ENCODE assay signal across 8 cellular contexts in genomic region chr15:45522179-45522930, GRCh38. TPM values are rescaled to one million over a fixed set of nuclear protein-coding genes. Genes with fewer than 3 reads are reported as not detected.
DNase-seq lines count a peak whose midpoint lies in the region; ATAC-seq lines count a peak whose summit lies in the region.

Gene SLC30A4, minus strand, starts transcription at chr15:45522755. Its CDS starts 401 bp downstream, at chr15:45522354.

- H3K27ac ChIP-seq in muscle layer of duodenum (ENCODE audit: low read length) = peak within 1 kb of the TSS; percentile 10

- peak within 1 kb of the TSS; percentile 83 for H3K4me3 Mint-ChIP-seq in activated T-cell treated with anti-CD3 and anti-CD28 coated beads, Interleukin-2, amount 50 U/mL, for 24 hours

- H3K36me3 ChIP-seq in muscle layer of duodenum (ENCODE audit: control insufficient read depth in 1 of 2, insufficient read depth in 2 of 2, low read length in 2 of 2) = no peaks in the 10 kb centered on the region

- H3K4me3 ChIP-seq in muscle layer of duodenum (ENCODE audit: low read depth in 1 of 2, low read length in 2 of 2) = peak within 1 kb of the TSS; percentile 82 to 87

- no peaks in the 10 kb centered on the region for H3K27me3 ChIP-seq in muscle layer of duodenum (ENCODE audit: low read depth, low read length)

- H3K4me1 ChIP-seq in muscle layer of duodenum (ENCODE audit: control insufficient read depth in 1 of 2, insufficient read depth in 2 of 2, low read length in 2 of 2) = peaks cover 8 to 15% of the 10 kb centered on the region in 2 donors

- H3K4me1 Mint-ChIP-seq in activated T-cell treated with anti-CD3 and anti-CD28 coated beads, Interleukin-2, amount 50 U/mL, for 24 hours (ENCODE audit: low read depth) = peaks cover 23% of the 10 kb centered on the region

- H3K36me3 Mint-ChIP-seq in activated T-cell treated with anti-CD3 and anti-CD28 coated beads, Interleukin-2, amount 50 U/mL, for 24 hours (ENCODE audit: low read depth) = peaks cover 4% of the 10 kb centered on the region

- H3K9me3 Mint-ChIP-seq in activated T-cell treated with anti-CD3 and anti-CD28 coated beads, Interleukin-2, amount 50 U/mL, for 24 hours = no peaks in the 10 kb centered on the region

- ATAC-seq in HG02884 (IDR thresholded peaks at IDR 0.05; ENCODE audit: unreplicated experiment) (peak; percentile 78), esophagus mucosa (peak; percentile 98)

- peak; percentile 74 for DNase-seq in NCI-H748 (lab: John Stamatoyannopoulos, UW; ENCODE audit: unreplicated experiment)
- DNase-seq in NCI-H748 treated with DMSO at 0.1 percent for 48 hours (lab: John Stamatoyannopoulos, UW) = no peak
- peak; percentile 72 for DNase-seq in NCI-H226
- peak; percentile 81 for DNase-seq in activated T-cell treated with anti-CD3 and anti-CD28 coated beads, Interleukin-2, amount 50 U/mL, for 24 hours
- peak; percentile 30 for DNase-seq in stimulated activated CD8-positive, alpha-beta memory T cell treated with anti-CD3 and anti-CD28 coated beads, Interleukin-7, amount 100 ng/mL, for 24 hours (ENCODE audit: low read depth)

- no peaks in the 10 kb centered on the region for H3K9me3 ChIP-seq in muscle layer of duodenum (ENCODE audit: control insufficient read depth in 1 of 2, low read length in 2 of 2)

- H3K27ac Mint-ChIP-seq in activated T-cell treated with anti-CD3 and anti-CD28 coated beads, Interleukin-2, amount 50 U/mL, for 24 hours = peak within 1 kb of the TSS; percentile 84

- peaks cover 5% of the 10 kb centered on the region for H3K27me3 Mint-ChIP-seq in activated T-cell treated with anti-CD3 and anti-CD28 coated beads, Interleukin-2, amount 50 U/mL, for 24 hours

RNA-seq across cellular contexts. Expression of gene SLC30A4, which starts in this region (rescaled TPM):
- total RNA-seq in esophagus mucosa = 7.4 TPM
